In the genomic region with DNA sequence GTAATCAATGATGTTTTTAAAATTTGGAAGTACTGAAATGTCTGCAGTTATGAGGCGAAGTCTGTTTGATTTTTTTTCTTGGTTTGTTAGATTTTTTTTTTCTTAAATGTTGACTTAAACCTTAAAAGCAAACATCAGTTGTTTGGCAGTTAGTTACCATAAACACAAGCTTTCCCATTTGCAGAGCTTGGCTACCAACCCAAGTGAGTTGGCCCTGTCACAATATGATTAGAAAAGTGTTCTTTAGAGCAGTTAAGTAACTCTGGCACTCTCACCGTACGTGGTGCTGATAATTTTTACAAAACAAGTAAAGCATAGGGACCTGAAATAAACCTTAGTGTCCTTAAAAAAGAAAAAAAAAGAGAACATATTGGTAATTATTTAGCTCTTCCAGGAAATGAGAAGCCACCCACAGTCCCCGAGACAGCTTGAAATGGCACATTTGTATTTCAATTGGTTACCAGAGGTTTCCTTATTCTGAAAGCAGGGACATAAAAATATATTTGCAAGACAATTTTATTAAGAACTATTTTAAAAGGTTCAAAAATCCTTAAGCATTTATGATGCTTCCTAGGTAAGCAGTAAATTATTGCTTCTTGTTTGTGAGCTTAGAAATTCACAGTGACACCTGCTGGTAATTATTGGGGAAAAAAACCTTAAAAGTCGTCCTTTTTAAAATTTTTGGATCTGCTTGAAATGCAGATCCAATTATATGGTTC, we compare ENCODE assay signal across 9 cellular contexts. TPM values are rescaled to one million over a fixed set of nuclear protein-coding genes. Genes with fewer than 3 reads are reported as not detected.
DNase-seq lines count a peak whose midpoint lies in the region; ATAC-seq, FAIRE-seq and TF ChIP-seq lines count a peak whose summit lies in the region.
"Had no signal": no experiment of that assay in that cellular context is flagged by ENCODE, and none has a peak within 500 bp of the region (broad histone marks: within the 10 kb centered on the region; RNA-seq: fewer than 3 reads in every experiment).

No MANE protein-coding gene starts in this region.

- no peak overlapping the region for H3K9ac ChIP-seq in kidney (ENCODE audit: low read length in 2 of 2)

- peak; percentile 72 for FAIRE-seq in kidney (lab: Jason Lieb, UNC)

- H3K4me3 ChIP-seq in A673 (ENCODE audit: low read depth, low read length, poor library complexity, severe bottlenecking) (no peak overlapping the region), kidney (ENCODE audit: low read length in 2 of 2) (no peak overlapping the region), WERI-Rb-1 (ENCODE audit: low read depth, low read length) (no peak overlapping the region)

- DNase-seq in A673 (ENCODE audit: low spot score) (peak; percentile 55), HCEC 1CT (peak; percentile 22), kidney (no peak), WERI-Rb-1 (no peak), GM19238 (ENCODE audit: insufficient read length, low spot score) (no peak), hepatic stellate cell (ENCODE audit: low spot score) (no peak)

- POLR2A ChIA-PET in A673 (lab: Charles Lee; ENCODE audit: low non-redundant PET): no interaction called here

- H3K9me3 ChIP-seq in A673 (ENCODE audit: low read depth, low read length, poor library complexity, severe bottlenecking): no peaks in the 10 kb centered on the region
- H3K9me3 ChIP-seq in kidney (ENCODE audit: control insufficient read depth in 1 of 2, low read length in 2 of 2): no peaks in the 10 kb centered on the region
- no peaks in the 10 kb centered on the region for H3K9me3 ChIP-seq in WERI-Rb-1 (ENCODE audit: severe bottlenecking)

- TF ChIP-seq CTCF in A673 (conservative IDR thresholded peaks at IDR 0.05; ENCODE audit: low read depth, low read length): peak; percentile 60
- peak; percentile 68 for TF ChIP-seq CTCF in VCaP (conservative IDR thresholded peaks at IDR 0.05)
- TF ChIP-seq CTCF in kidney (IDR thresholded peaks at IDR 0.05; ENCODE audit: borderline replicate concordance, extremely low read depth, insufficient read depth): peak; percentile 45
- no peak for TF ChIP-seq CTCF in WERI-Rb-1 (IDR thresholded peaks at IDR 0.05; ENCODE audit: low read depth, low read length)

- CTCF ChIA-PET in A673 (lab: Charles Lee): interaction anchor here (0.7 to 1.2 kb wide), 3 partner anchors 66 to 883 kb away, joined by 3 to 11 read pairs (median 3); no protein-coding TSS in a partner anchor

- H3K4me1 ChIP-seq in A673 (ENCODE audit: insufficient read depth, low read length, poor library complexity, severe bottlenecking) (peaks cover 10% of the 10 kb centered on the region), kidney (ENCODE audit: control insufficient read depth in 1 of 2, insufficient read depth in 1 of 2, low read depth in 1 of 2, low read length in 2 of 2) (peaks cover 0 to 2% of the 10 kb centered on the region in 2 donors)

- intact Hi-C loops in A673 (cut with micrococcal nuclease; ENCODE audit: unreplicated experiment): loop anchor here (1.0 to 5.0 kb wide), 2 partner anchors 439 to 881 kb away; no protein-coding TSS in a partner anchor
- intact Hi-C loops in kidney (cut with DNase I): no loop called here

- H3K27me3 ChIP-seq in A673 (replicated peaks; ENCODE audit: insufficient read depth, low read depth, low read length, poor library complexity) (peaks cover 36% of the 10 kb centered on the region), WERI-Rb-1 (ENCODE audit: insufficient read depth, low read depth, severe bottlenecking) (peaks cover 5% of the 10 kb centered on the region)

- H3K27ac ChIP-seq in A673 (ENCODE audit: low read depth, low read length, poor library complexity, severe bottlenecking) (no peak overlapping the region), VCaP (no peak overlapping the region), kidney (ENCODE audit: low read depth in 2 of 2, low read length in 2 of 2) (no peak overlapping the region), WERI-Rb-1 (no peak overlapping the region)

- ATAC-seq in GM21529 (IDR thresholded peaks at IDR 0.05; ENCODE audit: unreplicated experiment): no peak

- BruUV-seq in A673 (replicated peaks; lab: Mats Ljungman, UMichigan): no TSS peak

- H3K36me3 ChIP-seq in A673 (ENCODE audit: insufficient read depth, low read length, poor library complexity, severe bottlenecking) (no peaks in the 10 kb centered on the region), kidney (ENCODE audit: control insufficient read depth in 1 of 2, insufficient read depth in 2 of 2, low read length in 2 of 2) (peaks cover 0 to 5% of the 10 kb centered on the region in 2 donors), WERI-Rb-1 (no peaks in the 10 kb centered on the region)

RNA-seq across cellular contexts. Expression of gene HEY2, which starts 3.9 kb away (rescaled TPM):
- total RNA-seq in A673 (2021) (0.15 and 0.32 TPM in 2 replicates), kidney (10.7 TPM)
- 4.2 TPM for polyA plus RNA-seq in kidney (ENCODE audit: insufficient read depth, low read depth, low replicate concordance)
- total RNA-seq: activated CD8-positive, alpha-beta memory T cell treated with anti-CD3 and anti-CD28 coated beads for 36 hours had no signal

RNA-seq across cellular contexts. Expression of gene NCOA7, which starts 37.4 kb away (rescaled TPM):
- total RNA-seq in A673 (2021) (30.1 and 33.5 TPM in 2 replicates), kidney (135 TPM)
- polyA plus RNA-seq in kidney (ENCODE audit: insufficient read depth, low read depth, low replicate concordance): 21.0 TPM

Comparison
In these comparisons a context has a peak if more than half of its experiments do, and no peak if none do; other contexts are left out.
1. DNase-seq: peak in A673 (single experiment) and HCEC 1CT (single experiment); none in kidney (single experiment), WERI-Rb-1 (single experiment), GM19238 (single experiment) and hepatic stellate cell (single experiment).